Comparison of ENCODE assay signal across 32 cellular contexts in genomic region chr17:8800656-8801055, GRCh38. TPM values are rescaled to one million over a fixed set of nuclear protein-coding genes. Genes with fewer than 3 reads are reported as not detected.
"Had no signal": no experiment of that assay in that cellular context is flagged by ENCODE, and none has a peak within 500 bp of the region (broad histone marks: within the 10 kb centered on the region; RNA-seq: fewer than 3 reads in every experiment).

No MANE protein-coding gene starts in this region.

- H3K27me3 ChIP-seq: breast epithelium, colonic mucosa had no signal

- H3K9me3 ChIP-seq: ascending aorta, breast epithelium, colonic mucosa, gastroesophageal sphincter, heart right ventricle had no signal

- H3K9me3 Mint-ChIP-seq: activated CD4-positive, alpha-beta memory T cell treated with anti-CD3 and anti-CD28 coated beads, Interleukin-2, amount 10 ng/mL, durations not matched to agents 7 days and 5 days; activated CD4-positive, alpha-beta T cell treated with anti-CD3 and anti-CD28 coated beads, Interleukin-2, amount 10 ng/mL, durations not matched to agents 7 days and 5 days; activated naive CD4-positive, alpha-beta T cell treated with anti-CD3 and anti-CD28 coated beads, Interleukin-2, amount 10 ng/mL, durations not matched to agents 7 days and 5 days; activated naive CD4-positive, alpha-beta T cell treated with anti-CD3 and anti-CD28 coated beads, Interleukin-2, amount 50 U/mL, for 72 hours; activated naive CD8-positive, alpha-beta T cell treated with anti-CD3 and anti-CD28 coated beads, Interleukin-2, amount 10 ng/mL, durations not matched to agents 7 days and 5 days; dendritic cell treated with granulocyte-macrophage colony-stimulating factor and Interleukin-4, amounts not matched to agents 40 ng/mL and 50 ng/mL, for 4 days; effector memory CD8-positive, alpha-beta T cell had no signal

- H3K36me3 Mint-ChIP-seq: activated naive CD4-positive, alpha-beta T cell treated with anti-CD3 and anti-CD28 coated beads, Interleukin-2, amount 10 ng/mL, durations not matched to agents 7 days and 5 days; activated naive CD4-positive, alpha-beta T cell treated with anti-CD3 and anti-CD28 coated beads, Interleukin-2, amount 50 U/mL, for 72 hours; brain had no signal

- H3K27ac ChIP-seq: ascending aorta, breast epithelium, cardiac muscle cell, colonic mucosa, dorsolateral prefrontal cortex, gastroesophageal sphincter, heart right ventricle had no signal

- H3K4me1 Mint-ChIP-seq: activated CD4-positive, alpha-beta memory T cell treated with anti-CD3 and anti-CD28 coated beads, Interleukin-2, amount 10 ng/mL, durations not matched to agents 7 days and 5 days; activated CD4-positive, alpha-beta T cell treated with anti-CD3 and anti-CD28 coated beads, Interleukin-2, amount 10 ng/mL, durations not matched to agents 7 days and 5 days; activated naive CD4-positive, alpha-beta T cell treated with anti-CD3 and anti-CD28 coated beads, Interleukin-2, amount 10 ng/mL, durations not matched to agents 7 days and 5 days; brain had no signal

- H3K27me3 Mint-ChIP-seq: activated CD4-positive, alpha-beta memory T cell treated with anti-CD3 and anti-CD28 coated beads, Interleukin-2, amount 10 ng/mL, durations not matched to agents 7 days and 5 days; activated CD4-positive, alpha-beta T cell treated with anti-CD3 and anti-CD28 coated beads, Interleukin-2, amount 10 ng/mL, durations not matched to agents 7 days and 5 days; dendritic cell treated with granulocyte-macrophage colony-stimulating factor and Interleukin-4, amounts not matched to agents 40 ng/mL and 50 ng/mL, for 4 days had no signal

- DNase-seq: activated CD4-positive, alpha-beta memory T cell treated with anti-CD3 and anti-CD28 coated beads, Interleukin-2, amount 10 ng/mL, durations not matched to agents 7 days and 5 days; activated CD4-positive, alpha-beta T cell treated with anti-CD3 and anti-CD28 coated beads for 1 hour; activated CD4-positive, alpha-beta T cell treated with anti-CD3 and anti-CD28 coated beads for 4 hours; activated CD4-positive, alpha-beta T cell treated with anti-CD3 and anti-CD28 coated beads, Interleukin-2, amount 10 ng/mL, durations not matched to agents 7 days and 5 days; activated CD4-positive, alpha-beta T cell treated with anti-CD3 and anti-CD28 coated beads, Interleukin-2, amount 50 U/mL, for 4 hours; activated gamma-delta T cell; activated naive CD4-positive, alpha-beta T cell; activated naive CD4-positive, alpha-beta T cell treated with anti-CD3 and anti-CD28 coated beads, Interleukin-2, amount 10 ng/mL, durations not matched to agents 7 days and 5 days; activated naive CD8-positive, alpha-beta T cell treated with anti-CD3 and anti-CD28 coated beads, Interleukin-2, amount 10 ng/mL, durations not matched to agents 7 days and 5 days; activated T-cell treated with anti-CD3 and anti-CD28 coated beads, Interleukin-2, amount 50 U/mL, for 1 hour; activated T-cell treated with anti-CD3 and anti-CD28 coated beads, Interleukin-2, amount 50 U/mL, for 48 hours; central memory CD4-positive, alpha-beta T cell; cerebellar nuclear complex; dorsolateral prefrontal cortex; effector CD4-positive, alpha-beta T cell; effector memory CD8-positive, alpha-beta T cell; foreskin melanocyte; heart right ventricle; hippocampal formation; T-helper 2 cell had no signal

- H3K4me1 ChIP-seq: ascending aorta, colonic mucosa had no signal

- H3K4me3 ChIP-seq: ascending aorta, breast epithelium, cardiac muscle cell, colonic mucosa, dorsolateral prefrontal cortex, gastroesophageal sphincter, heart right ventricle had no signal

- H3K4me3 Mint-ChIP-seq: activated CD4-positive, alpha-beta memory T cell treated with anti-CD3 and anti-CD28 coated beads, Interleukin-2, amount 10 ng/mL, durations not matched to agents 7 days and 5 days; activated CD4-positive, alpha-beta T cell treated with anti-CD3 and anti-CD28 coated beads, Interleukin-2, amount 10 ng/mL, durations not matched to agents 7 days and 5 days; activated naive CD4-positive, alpha-beta T cell treated with anti-CD3 and anti-CD28 coated beads, Interleukin-2, amount 10 ng/mL, durations not matched to agents 7 days and 5 days; activated naive CD8-positive, alpha-beta T cell treated with anti-CD3 and anti-CD28 coated beads, Interleukin-2, amount 10 ng/mL, durations not matched to agents 7 days and 5 days; brain; dendritic cell treated with granulocyte-macrophage colony-stimulating factor and Interleukin-4, amounts not matched to agents 40 ng/mL and 50 ng/mL, for 4 days; effector memory CD8-positive, alpha-beta T cell had no signal

- H3K36me3 ChIP-seq: ascending aorta, breast epithelium, cardiac muscle cell, colonic mucosa, gastroesophageal sphincter had no signal

- H3K27ac Mint-ChIP-seq: activated CD4-positive, alpha-beta memory T cell treated with anti-CD3 and anti-CD28 coated beads, Interleukin-2, amount 10 ng/mL, durations not matched to agents 7 days and 5 days; activated CD4-positive, alpha-beta T cell treated with anti-CD3 and anti-CD28 coated beads, Interleukin-2, amount 10 ng/mL, durations not matched to agents 7 days and 5 days; activated naive CD4-positive, alpha-beta T cell treated with anti-CD3 and anti-CD28 coated beads, Interleukin-2, amount 10 ng/mL, durations not matched to agents 7 days and 5 days; activated naive CD4-positive, alpha-beta T cell treated with anti-CD3 and anti-CD28 coated beads, Interleukin-2, amount 50 U/mL, for 72 hours; activated naive CD8-positive, alpha-beta T cell treated with anti-CD3 and anti-CD28 coated beads, Interleukin-2, amount 10 ng/mL, durations not matched to agents 7 days and 5 days; brain; dendritic cell treated with granulocyte-macrophage colony-stimulating factor and Interleukin-4, amounts not matched to agents 40 ng/mL and 50 ng/mL, for 4 days; effector memory CD8-positive, alpha-beta T cell had no signal

RNA-seq across cellular contexts. Expression of gene MFSD6L, which starts 1.5 kb away (rescaled TPM):
- total RNA-seq: ascending aorta, cardiac muscle cell, endothelial cell of umbilical vein, epithelial cell of proximal tubule had no signal
- polyA plus RNA-seq: cardiac muscle cell, endothelial cell of umbilical vein had no signal

RNA-seq across cellular contexts. Expression of gene SPDYE4, which starts 42.3 kb away (rescaled TPM):
- total RNA-seq: activated CD4-positive, alpha-beta memory T cell treated with anti-CD3 and anti-CD28 coated beads, Interleukin-2, amount 10 ng/mL, durations not matched to agents 7 days and 5 days; activated CD4-positive, alpha-beta T cell treated with anti-CD3 and anti-CD28 coated beads, Interleukin-2, amount 10 ng/mL, durations not matched to agents 7 days and 5 days; activated naive CD4-positive, alpha-beta T cell treated with anti-CD3 and anti-CD28 coated beads, Interleukin-2, amount 50 U/mL, for 72 hours; activated naive CD8-positive, alpha-beta T cell treated with anti-CD3 and anti-CD28 coated beads, Interleukin-2, amount 10 ng/mL, durations not matched to agents 7 days and 5 days; ascending aorta; breast epithelium; cardiac muscle cell; colonic mucosa; dorsolateral prefrontal cortex; endothelial cell of umbilical vein; epithelial cell of proximal tubule; esophagus mucosa; gastroesophageal sphincter; glomerular endothelial cell; heart right ventricle had no signal
- polyA plus RNA-seq: cardiac muscle cell, endothelial cell of umbilical vein, heart right ventricle had no signal

RNA-seq across cellular contexts. Expression of gene CCDC42, which starts 56.0 kb away (rescaled TPM):
- total RNA-seq: activated naive CD4-positive, alpha-beta T cell treated with anti-CD3 and anti-CD28 coated beads, Interleukin-2, amount 50 U/mL, for 72 hours; ascending aorta; breast epithelium; cardiac muscle cell; colonic mucosa; endothelial cell of umbilical vein; epithelial cell of proximal tubule; esophagus mucosa; gastroesophageal sphincter; glomerular endothelial cell had no signal
- polyA plus RNA-seq: cardiac muscle cell, endothelial cell of umbilical vein, heart right ventricle had no signal
